22 cellular contexts compared by ENCODE assay signal in genomic region chr21:45202344-45202743, GRCh38.
DNase-seq lines count a peak whose midpoint lies in the region; ATAC-seq, FAIRE-seq and TF ChIP-seq lines count a peak whose summit lies in the region.
"Had no signal": no experiment of that assay in that cellular context is flagged by ENCODE, and none has a peak within 500 bp of the region (broad histone marks: within the 10 kb centered on the region; RNA-seq: fewer than 3 reads in every experiment).

No MANE protein-coding gene starts in this region.

- peaks cover 0 to 5% of the 10 kb centered on the region in 2 experiments for H4K20me1 ChIP-seq in H1 (replicated peaks in 1 of 2; ENCODE audit: control insufficient read depth in 1 of 2, insufficient read depth in 2 of 2, low read length in 2 of 2)

- H3K14ac ChIP-seq in H1 (ENCODE audit: insufficient read length), result no peak overlapping the region

- no peak for FAIRE-seq in H1 (lab: Jason Lieb, UNC)
- FAIRE-seq: A204.1, G401.6, GM12891, GM19239, H54 had no signal

- no peak overlapping the region for H2AFZ ChIP-seq in H1 (ENCODE audit: low read length)
- H2AFZ ChIP-seq: GM23248 had no signal

- no peaks in the 10 kb centered on the region for H3K27me3 ChIP-seq in BE2C
- H3K27me3 ChIP-seq in H1 (replicated peaks in 1 of 4; ENCODE audit: control insufficient read depth in 3 of 4, extremely low read depth in 1 of 4, insufficient read depth in 3 of 4, low read length in 3 of 4), result no peaks in the 10 kb centered on the region
- no peaks in the 10 kb centered on the region for H3K27me3 ChIP-seq in endodermal cell (ENCODE audit: control insufficient read depth, insufficient read depth, low read length, poor library complexity, severe bottlenecking)

- ATAC-seq in stimulated activated effector memory CD8-positive, alpha-beta T cell treated with anti-CD3 and anti-CD28 coated beads, Interleukin-12 subunit alpha, Interleukin-12 subunit beta, amount 100 ng/mL, for 72 hours, result no peak

- H2AK5ac ChIP-seq in H1 (ENCODE audit: low read depth, low read length), result no peak overlapping the region

- no peaks in the 10 kb centered on the region for H3K23me2 ChIP-seq in H1 (ENCODE audit: low read depth, low read length)

- H4K5ac ChIP-seq in H1 (ENCODE audit: insufficient read length, low read depth, low read length), result no peak overlapping the region

- no peak for TF ChIP-seq POLR2A in H1 (IDR thresholded peaks at IDR 0.05; ENCODE audit: control extremely low read depth in 1 of 2, low read depth in 2 of 2, low read length in 2 of 2)

- H3K27me3 Mint-ChIP-seq in endodermal cell (ENCODE audit: insufficient read depth), result no peaks in the 10 kb centered on the region
- H3K27me3 Mint-ChIP-seq: CD4-positive, alpha-beta memory T cell had no signal

- no peak overlapping the region for H2BK20ac ChIP-seq in H1 (ENCODE audit: low read length)

- H3K4me2 ChIP-seq in H1 (ENCODE audit: insufficient read depth in 1 of 2, low read depth in 2 of 2, low read length in 2 of 2), result no peak overlapping the region

- H3K23ac ChIP-seq in H1 (ENCODE audit: insufficient read length), result no peak overlapping the region

- no peak overlapping the region for H3K27ac ChIP-seq in HEK293 (ENCODE audit: extremely low read depth, low read depth, low read length)
- no peak overlapping the region for H3K27ac ChIP-seq in H1 (ENCODE audit: low read depth, low read length)
- no peak overlapping the region for H3K27ac ChIP-seq in endodermal cell (ENCODE audit: low read depth, low read length)
- H3K27ac ChIP-seq: GM23248, HL-60 had no signal

- no peaks in the 10 kb centered on the region for H3K79me1 ChIP-seq in H1 (ENCODE audit: low read depth, low read length)

- H4K8ac ChIP-seq in H1 (ENCODE audit: extremely low read depth, insufficient read depth, low read length), result no peak overlapping the region

- H4K91ac ChIP-seq in H1 (replicated peaks; ENCODE audit: insufficient read length, low read length), result no peak overlapping the region

- H2BK120ac ChIP-seq in H1 (replicated peaks; ENCODE audit: low read depth, low read length), result no peak overlapping the region

- no peak overlapping the region for H3K56ac ChIP-seq in H1 (replicated peaks; ENCODE audit: insufficient read length, low read depth, low read length)

- TF ChIP-seq RAD21 in H1 (IDR thresholded peaks at IDR 0.05 in 1 of 2, conservative IDR thresholded peaks at IDR 0.05 in 1 of 2; ENCODE audit: low read depth in 2 of 2, low read length in 2 of 2), result no peak

- no peak overlapping the region for H3K9ac ChIP-seq in H1 (replicated peaks in 1 of 4; ENCODE audit: extremely low read depth in 1 of 4, low read depth in 3 of 4, low read length in 3 of 4)
- no peak overlapping the region for H3K9ac ChIP-seq in endodermal cell (ENCODE audit: extremely low read depth, low read length, poor library complexity, severe bottlenecking)
- H3K9ac ChIP-seq: GM23248 had no signal

- peaks cover 21% of the 10 kb centered on the region for H3K4me1 ChIP-seq in BE2C
- no peaks in the 10 kb centered on the region for H3K4me1 ChIP-seq in HEK293 (ENCODE audit: control insufficient read depth, insufficient read depth, low read length)
- no peaks in the 10 kb centered on the region for H3K4me1 ChIP-seq in H1 (replicated peaks in 1 of 4; ENCODE audit: control insufficient read depth in 3 of 4, insufficient read depth in 4 of 4, low read length in 3 of 4)
- H3K4me1 ChIP-seq in endodermal cell (ENCODE audit: control insufficient read depth, insufficient read depth, low read length), result peaks cover 4% of the 10 kb centered on the region

- TF ChIP-seq CTCF in BE2C (IDR thresholded peaks at IDR 0.05; ENCODE audit: low read depth, low read length) (no peak), HEK293 (tag by site-specific recombination; IDR thresholded peaks at IDR 0.05) (no peak), H1 (IDR thresholded peaks at IDR 0.05; ENCODE audit: control extremely low read depth in 1 of 3, insufficient read depth in 1 of 3, low read depth in 1 of 3, low read length in 3 of 3) (no peak), endodermal cell (conservative IDR thresholded peaks at IDR 0.05) (no peak)

- H3K4ac ChIP-seq in H1 (replicated peaks; ENCODE audit: insufficient read length, low read depth, low read length), result no peak overlapping the region

- 84% methylated on average over 9 of the region's 9 CpGs; no CpG with 5 or more reads in 1 of the 2 experiments for WGBS in H1 (ENCODE audit: extremely low coverage in 1 of 2, insufficient coverage in 1 of 2, insufficient read length in 1 of 2, insufficient replicate concordance in 2 of 2, low coverage in 1 of 2, low lambda C conversion rate in 2 of 2, missing lambda C conversion rate in 1 of 2), 2 experiments
- WGBS in endodermal cell (ENCODE audit: insufficient coverage in 1 of 2, insufficient read length in 1 of 2), 2 experiments, result 94 to 98% methylated on average over 7 to 9 of the region's 9 CpGs

- no peak for DNase-seq in BE2C
- no peak for DNase-seq in H1 (ENCODE audit: low read depth in 1 of 2, low spot score in 2 of 2)
- no peak for DNase-seq in stimulated activated effector memory CD8-positive, alpha-beta T cell treated with anti-CD3 and anti-CD28 coated beads, Interleukin-12 subunit alpha, Interleukin-12 subunit beta, amount 100 ng/mL, for 72 hours (ENCODE audit: low spot score in 2 of 2)
- no peak for DNase-seq in endodermal cell
- DNase-seq in NK-92 (lab: John Stamatoyannopoulos, UW; ENCODE audit: unreplicated experiment), result no peak
- DNase-seq in C1 segment of cervical spinal cord (lab: John Stamatoyannopoulos, UW), result no peak
- DNase-seq: ACHN; CD4-positive, alpha-beta memory T cell; COR-L47; DMS 273 treated with DMSO at 0.1 percent for 48 hours; DMS53; GM23248; HCEC 1CT; HFFc6 had no signal

- H3K36me3 ChIP-seq in BE2C (peaks cover 8% of the 10 kb centered on the region), HEK293 (ENCODE audit: control insufficient read depth in 2 of 2, insufficient read depth in 1 of 2, low read length in 2 of 2) (peaks cover 0 to 7% of the 10 kb centered on the region in 2 experiments; a peak in 1 of 3 replicates), H1 (ENCODE audit: control insufficient read depth in 2 of 4, insufficient read depth in 4 of 4, low read length in 3 of 4) (peaks cover 0 to 3% (median 0%) of the 10 kb centered on the region in 4 experiments; a peak in 2 of 8 replicates), endodermal cell (ENCODE audit: control insufficient read depth, insufficient read depth, low read length) (no peaks in the 10 kb centered on the region)

- no peak overlapping the region for H3K4me3 Mint-ChIP-seq in stimulated activated effector memory CD8-positive, alpha-beta T cell treated with anti-CD3 and anti-CD28 coated beads, Interleukin-12 subunit alpha, Interleukin-12 subunit beta, amount 100 ng/mL, for 72 hours
- no peak overlapping the region for H3K4me3 Mint-ChIP-seq in endodermal cell
- H3K4me3 Mint-ChIP-seq: CD14-positive monocyte; CD4-positive, alpha-beta memory T cell; HFFc6 had no signal

- no peaks in the 10 kb centered on the region for H3K79me2 ChIP-seq in H1 (ENCODE audit: control insufficient read depth in 1 of 2, insufficient read depth in 2 of 2, low read length in 2 of 2)

- peak overlapping the region; percentile 47 for H3K4me3 ChIP-seq in BE2C (ENCODE audit: low read depth, low read length)
- H3K4me3 ChIP-seq in HEK293 (ENCODE audit: low read depth, low read length), result no peak overlapping the region
- H3K4me3 ChIP-seq in H1 (ENCODE audit: extremely low read depth in 1 of 4, insufficient read depth in 2 of 4, low read depth in 3 of 4, low read length in 4 of 4), result no peak overlapping the region
- H3K4me3 ChIP-seq in endodermal cell (ENCODE audit: low read length), result no peak overlapping the region
- H3K4me3 ChIP-seq: GM23248 had no signal

- H2BK15ac ChIP-seq in H1 (ENCODE audit: low read length), result no peak overlapping the region

- H2BK12ac ChIP-seq in H1 (ENCODE audit: low read depth, low read length), result no peak overlapping the region

- CTCF ChIA-PET in HEK293 (lab: Yijun Ruan, JAX) (no interaction called here), H1 (lab: Charles Lee; ENCODE audit: partially characterized antibody) (interaction anchor here (0.5 kb wide), 1 partner anchor 21 kb away, joined by 3 read pairs; no protein-coding TSS in a partner anchor)

- H3K36me3 Mint-ChIP-seq in stimulated activated effector memory CD8-positive, alpha-beta T cell treated with anti-CD3 and anti-CD28 coated beads, Interleukin-12 subunit alpha, Interleukin-12 subunit beta, amount 100 ng/mL, for 72 hours, result peaks cover 17% of the 10 kb centered on the region
- H3K36me3 Mint-ChIP-seq in endodermal cell (ENCODE audit: low read depth), result peaks cover 5% of the 10 kb centered on the region

- no peaks in the 10 kb centered on the region for H3K9me3 Mint-ChIP-seq in stimulated activated effector memory CD8-positive, alpha-beta T cell treated with anti-CD3 and anti-CD28 coated beads, Interleukin-12 subunit alpha, Interleukin-12 subunit beta, amount 100 ng/mL, for 72 hours
- H3K9me3 Mint-ChIP-seq in endodermal cell, result no peaks in the 10 kb centered on the region
- H3K9me3 Mint-ChIP-seq: CD14-positive monocyte; CD4-positive, alpha-beta memory T cell; HFFc6 had no signal

- no peak overlapping the region for H3K18ac ChIP-seq in H1 (ENCODE audit: extremely low read depth, low read length)

- TF ChIP-seq EP300 in H1 (IDR thresholded peaks at IDR 0.05; ENCODE audit: borderline replicate concordance in 1 of 2, low read depth in 2 of 2, low read length in 2 of 2), result no peak

- no peaks in the 10 kb centered on the region for H3K9me3 ChIP-seq in BE2C
- H3K9me3 ChIP-seq in HEK293 (ENCODE audit: control insufficient read depth, insufficient read depth, low read depth, low read length), result no peaks in the 10 kb centered on the region
- no peaks in the 10 kb centered on the region for H3K9me3 ChIP-seq in H1 (ENCODE audit: insufficient read depth in 2 of 2, low read depth in 1 of 2, low read length in 1 of 2)
- H3K9me3 ChIP-seq in endodermal cell (ENCODE audit: control insufficient read depth, low read length), result no peaks in the 10 kb centered on the region

- 0 out of 2 replicates have a peak overlapping the region, but pooled peaks have one; percentile 44 for H2BK5ac ChIP-seq in H1 (ENCODE audit: low read depth, low read length)

- POLR2A ChIA-PET in HEK293 (lab: Yijun Ruan, JAX), result no interaction called here
- POLR2A ChIA-PET in H1 (lab: Charles Lee; ENCODE audit: partially characterized antibody), result no interaction called here

- peak overlapping the region; percentile 11 for H3K27ac Mint-ChIP-seq in stimulated activated effector memory CD8-positive, alpha-beta T cell treated with anti-CD3 and anti-CD28 coated beads, Interleukin-12 subunit alpha, Interleukin-12 subunit beta, amount 100 ng/mL, for 72 hours
- H3K27ac Mint-ChIP-seq in endodermal cell, result no peak overlapping the region
- H3K27ac Mint-ChIP-seq: CD14-positive monocyte, HFFc6 had no signal

- peaks cover 15% of the 10 kb centered on the region for H3K4me1 Mint-ChIP-seq in stimulated activated effector memory CD8-positive, alpha-beta T cell treated with anti-CD3 and anti-CD28 coated beads, Interleukin-12 subunit alpha, Interleukin-12 subunit beta, amount 100 ng/mL, for 72 hours
- H3K4me1 Mint-ChIP-seq in endodermal cell, result peaks cover 6% of the 10 kb centered on the region

TF ChIP-seq in HEK293, 187 proteins besides CTCF, POLR2A, EP300 and RAD21 (continues in another document):
- TF ChIP-seq ZFP3 (tag by site-specific recombination; IDR thresholded peaks at IDR 0.05; ENCODE audit: low read depth), result no peak

TF ChIP-seq in H1, 55 proteins besides CTCF, POLR2A, EP300 and RAD21 (continues in another document):
- TF ChIP-seq MAFK (IDR thresholded peaks at IDR 0.05; ENCODE audit: low read depth, low read length), result no peak
